In the genomic region with DNA sequence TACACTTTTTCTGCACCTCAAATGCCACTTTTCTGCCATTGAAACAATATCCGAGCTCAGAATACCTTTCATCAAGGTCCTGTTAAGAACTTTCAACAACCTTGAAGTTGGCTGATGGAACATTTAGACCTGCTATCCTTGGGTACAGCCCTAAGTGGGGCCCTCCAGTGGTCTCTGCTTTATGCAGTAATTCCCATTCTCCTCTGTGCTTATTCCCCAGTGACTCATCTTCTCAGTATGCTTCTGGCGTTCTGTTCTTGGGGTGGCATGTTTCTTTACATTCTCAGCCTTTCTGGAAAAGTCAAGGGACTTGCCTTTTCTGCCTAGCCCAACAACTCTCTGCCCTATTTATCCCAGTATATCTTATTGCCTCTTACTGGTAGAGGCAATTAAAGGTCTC, we compare ENCODE assay signal across 8 cellular contexts. TPM values are rescaled to one million over a fixed set of nuclear protein-coding genes. Genes with fewer than 3 reads are reported as not detected.
DNase-seq lines count a peak whose midpoint lies in the region; ATAC-seq, FAIRE-seq and TF ChIP-seq lines count a peak whose summit lies in the region.
"Had no signal": no experiment of that assay in that cellular context is flagged by ENCODE, and none has a peak within 500 bp of the region (broad histone marks: within the 10 kb centered on the region; RNA-seq: fewer than 3 reads in every experiment).

No MANE protein-coding gene starts in this region.

- no peaks in the 10 kb centered on the region for H3K9me3 ChIP-seq in K562 (replicated peaks; ENCODE audit: control insufficient read depth, insufficient read depth, low read depth, low read length)
- no peaks in the 10 kb centered on the region for H3K9me3 ChIP-seq in naive thymus-derived CD4-positive, alpha-beta T cell (ENCODE audit: control insufficient read depth in 2 of 3, low read length in 3 of 3)
- H3K9me3 ChIP-seq in SJCRH30 (replicated peaks) = no peaks in the 10 kb centered on the region

- peaks cover 100% of the 10 kb centered on the region for H3K79me2 ChIP-seq in K562 (ENCODE audit: control insufficient read depth, insufficient read depth, low read length)

- CTCF ChIA-PET in K562 (lab: Yijun Ruan, JAX; ENCODE audit: low intra/inter-chr PET ratio) = interaction anchor here (1.9 kb wide), 1 partner anchor 66 kb away, joined by 12 read pairs; no protein-coding TSS in a partner anchor
- CTCF ChIA-PET in naive thymus-derived CD4-positive, alpha-beta T cell (lab: Charles Lee) = interaction anchor here (0.7 kb wide), 1 partner anchor 273 kb away, joined by 4 read pairs; no protein-coding TSS in a partner anchor

- BruUV-seq in K562 (replicated peaks; lab: Mats Ljungman, UMichigan) = no TSS peak

- peak; percentile 57 for ATAC-seq in K562
- no peak for ATAC-seq in naive thymus-derived CD4-positive, alpha-beta T cell

- TF ChIP-seq RAD21 in K562 (CRISPR knock-in tag; conservative IDR thresholded peaks at IDR 0.05 in 1 of 2, IDR thresholded peaks at IDR 0.05 in 1 of 2) = peak in 1 of 2 experiments; percentile 22; a peak in 1 of 4 replicates

- peaks cover 63 to 94% (median 91%) of the 10 kb centered on the region in 7 donors for H3K4me1 Mint-ChIP-seq in naive thymus-derived CD4-positive, alpha-beta T cell

- no peak for TF ChIP-seq POLR2A in K562 (conservative IDR thresholded peaks at IDR 0.05)

- peaks cover 0 to 6% (median 0%) of the 10 kb centered on the region in 5 donors for H3K36me3 Mint-ChIP-seq in naive thymus-derived CD4-positive, alpha-beta T cell

- H3K36me3 ChIP-seq in K562 (ENCODE audit: control insufficient read depth, insufficient read depth, low read length) (peaks cover 90% of the 10 kb centered on the region), SJCRH30 (peaks cover 17% of the 10 kb centered on the region)
- peaks cover 0 to 7% (median 0%) of the 10 kb centered on the region in 3 experiments for H3K36me3 ChIP-seq in naive thymus-derived CD4-positive, alpha-beta T cell (ENCODE audit: control insufficient read depth in 2 of 3, insufficient read depth in 3 of 3, low read length in 3 of 3)

- no peaks in the 10 kb centered on the region for H3K27me3 ChIP-seq in K562 (ENCODE audit: control insufficient read depth in 2 of 2, insufficient read depth in 2 of 2, low read length in 2 of 2)
- no peaks in the 10 kb centered on the region for H3K27me3 ChIP-seq in naive thymus-derived CD4-positive, alpha-beta T cell (ENCODE audit: control insufficient read depth in 2 of 2, insufficient read depth in 2 of 2, low read length in 2 of 2)
- H3K27me3 ChIP-seq in SJCRH30 = no peaks in the 10 kb centered on the region

- H3K27ac ChIP-seq in K562 (ENCODE audit: extremely low read depth, low read depth, low read length) (peak overlapping the region; percentile 31), SJCRH30 (no peak overlapping the region)
- H3K27ac ChIP-seq in naive thymus-derived CD4-positive, alpha-beta T cell (ENCODE audit: low read depth, low read length) = no peak overlapping the region

- H3K4me3 Mint-ChIP-seq in naive thymus-derived CD4-positive, alpha-beta T cell = peak overlapping the region in 8 of 10 donors; percentile 1 to 92 (median 32)

- peak overlapping the region; percentile 42 for H3K4me2 ChIP-seq in K562 (ENCODE audit: insufficient read depth, low read length)

- peak overlapping the region; percentile 7 to 75 (median 50) for H3K27ac Mint-ChIP-seq in naive thymus-derived CD4-positive, alpha-beta T cell

- H3K27me3 Mint-ChIP-seq in naive thymus-derived CD4-positive, alpha-beta T cell = no peaks in the 10 kb centered on the region

- in situ Hi-C loops in K562 (cut with MboI) = no loop called here

- H3K4me3 ChIP-seq in K562 (no peak overlapping the region), SJCRH30 (no peak overlapping the region)
- no peak overlapping the region for H3K4me3 ChIP-seq in naive thymus-derived CD4-positive, alpha-beta T cell (ENCODE audit: low read length)

- no peak overlapping the region for H2AFZ ChIP-seq in K562 (ENCODE audit: low read depth, low read length)

- H4K20me1 ChIP-seq in K562 (replicated peaks; ENCODE audit: control insufficient read depth, insufficient read depth, low read length) = peaks cover 69% of the 10 kb centered on the region

- POLR2A ChIA-PET in K562 (lab: Yijun Ruan, JAX) = interaction anchor here (1.0 to 2.6 kb wide), 4 partner anchors 12 to 69 kb away, joined by 3 to 21 read pairs (median 4); a partner anchor contains a TSS
- POLR2A ChIA-PET in naive thymus-derived CD4-positive, alpha-beta T cell (lab: Charles Lee) = interaction anchor here (0.6 to 0.7 kb wide), 2 partner anchors 63 to 108 kb away, joined by 3 read pairs; no protein-coding TSS in a partner anchor

- DNase-seq in EH (ENCODE audit: low read depth) (peak; percentile 88), M059J (ENCODE audit: low read depth) (peak; percentile 81), K562 (ENCODE audit: extremely low read depth in 1 of 4, low spot score in 3 of 4) (peak in 3 of 4 experiments; percentile 28 to 49 (median 44)), NCI-H2081 treated with DMSO at 0.1 percent for 48 hours (lab: John Stamatoyannopoulos, UW) (no peak), SJCRH30 (no peak)
- DNase-seq in naive thymus-derived CD4-positive, alpha-beta T cell = no peak
- DNase-seq in stimulated activated CD4-positive, alpha-beta T cell treated with anti-CD3 and anti-CD28 coated beads, Interleukin-15, amount 100 ng/mL, for 24 hours = no peak
- DNase-seq: activated effector memory CD4-positive, alpha-beta T cell treated with anti-CD3 and anti-CD28 coated beads, Interleukin-2, amount 50 U/mL, for 16 hours had no signal

- peak overlapping the region in 1 of 2 experiments; percentile 11; a peak in 2 of 4 replicates for H3K9ac ChIP-seq in K562 (ENCODE audit: insufficient read depth in 1 of 2, low read depth in 2 of 2, low read length in 2 of 2)

- peak in 2 of 3 experiments; percentile 25 to 30; a peak in 2 of 6 replicates for TF ChIP-seq CTCF in K562 (IDR thresholded peaks at IDR 0.05 in 2 of 3, conservative IDR thresholded peaks at IDR 0.05 in 1 of 3; ENCODE audit: insufficient read depth in 2 of 3, low read depth in 1 of 3, low read length in 3 of 3)

- no peaks in the 10 kb centered on the region for H3K9me3 Mint-ChIP-seq in naive thymus-derived CD4-positive, alpha-beta T cell

- intact Hi-C loops in K562 (cut with micrococcal nuclease) = no loop called here
- intact Hi-C loops in naive thymus-derived CD4-positive, alpha-beta T cell (cut with micrococcal nuclease) = loop anchor here in 1 of 2 donors (2.0 kb wide), 1 partner anchor 17 kb away; no protein-coding TSS in a partner anchor

- WGBS in K562 (ENCODE audit: insufficient coverage, low coverage, missing lambda C conversion rate) = 36% methylated on average over 2 of the region's 2 CpGs

- TF ChIP-seq EP300 in K562 (IDR thresholded peaks at IDR 0.05; ENCODE audit: low read length) = no peak

- peaks cover 4% of the 10 kb centered on the region for H3K9me1 ChIP-seq in K562 (ENCODE audit: control insufficient read depth, insufficient read depth, low read length)

- no peak for FAIRE-seq in K562 (lab: Jason Lieb, UNC)

- H3K4me1 ChIP-seq in K562 (replicated peaks in 1 of 2; ENCODE audit: control insufficient read depth in 2 of 2, insufficient read depth in 2 of 2, low read length in 2 of 2) (peaks cover 18 to 64% of the 10 kb centered on the region in 2 experiments), SJCRH30 (peaks cover 17% of the 10 kb centered on the region)
- peaks cover 46 to 80% of the 10 kb centered on the region in 2 donors for H3K4me1 ChIP-seq in naive thymus-derived CD4-positive, alpha-beta T cell (ENCODE audit: control insufficient read depth in 2 of 2, insufficient read depth in 2 of 2, low read length in 2 of 2)

RNA-seq across cellular contexts. Expression of a gene that starts 7.1 kb away (rescaled TPM):
- total RNA-seq in M059J (2014; rRNA removed; shearing (Covaris generic)) = 12.6 and 23.6 TPM in 2 replicates
- 103 and 181 TPM in 2 replicates for total RNA-seq in K562 (2011; cell fraction: chromatin; rRNA removed; ENCODE audit: low replicate concordance)
- 53.9 and 79.2 TPM in 2 replicates for total RNA-seq in K562 (2011; cell fraction: nucleolus; rRNA removed)
- total RNA-seq in K562 (2011; cell fraction: nucleoplasm; rRNA removed) = 96.2 and 106 TPM in 2 replicates
- 90.3 and 90.7 TPM in 2 replicates for total RNA-seq in K562 (2014; rRNA removed)
- 80.3 and 96.1 TPM in 2 replicates for total RNA-seq in K562 (2014; rRNA removed; fragmentation: Illumina TruSeq; extraction: Trizol)
- 68.9 and 78.4 TPM in 2 replicates for total RNA-seq in K562 (2015; rRNA removed; fragmentation: Illumina TruSeq; extraction: Trizol)
- 384 and 454 TPM in 2 replicates for total RNA-seq in K562 (2021)
- 135 and 147 TPM in 2 replicates for polyA plus RNA-seq in K562 (2011; rRNA removed)
- 19.4 and 46.5 TPM in 2 replicates for polyA plus RNA-seq in K562 (2011; cell fraction: cytosol; rRNA removed)
- polyA plus RNA-seq in K562 (2011; cell fraction: nucleus; rRNA removed) = 41.5 and 53.7 TPM in 2 replicates
- 595 and 725 TPM in 2 replicates for polyA plus RNA-seq in K562 (2012)
- polyA plus RNA-seq in K562 (2014; fragmentation: Illumina TruSeq; extraction: Trizol) = 711 and 815 TPM in 2 replicates
- polyA plus RNA-seq in K562 (2014; fragmentation: Nextera tagmentation; extraction: Ambion mirVana) = 100 to 1,000 TPM in 1 of 2 experiments, 10 to 100 TPM in 1; 87.2 to 141 TPM
- 331 and 380 TPM in 2 replicates for polyA plus RNA-seq in K562 (2014; rRNA removed)
- polyA minus RNA-seq in K562 (2011; rRNA and poly(A)+ RNA removed) = 117 and 146 TPM in 2 replicates
- 105 and 106 TPM in 2 replicates for polyA minus RNA-seq in K562 (2011; cell fraction: cytosol; rRNA and poly(A)+ RNA removed)
- 31.2 and 52.8 TPM in 2 replicates for polyA minus RNA-seq in K562 (2011; cell fraction: nucleus; rRNA and poly(A)+ RNA removed)
- total RNA-seq in naive thymus-derived CD4-positive, alpha-beta T cell = 100 to 1,000 TPM; 143 to 267 (median 186) TPM
- polyA plus RNA-seq in naive thymus-derived CD4-positive, alpha-beta T cell = 100 to 1,000 TPM; 108 to 123 TPM
- total RNA-seq in SJCRH30 (2014; rRNA removed; shearing (Covaris generic)) = 40.7 and 45.7 TPM in 2 replicates

RNA-seq across cellular contexts. Expression of a gene that starts 52.3 kb away (rescaled TPM):
- not detected in 2 replicates for total RNA-seq in M059J (2014; rRNA removed; shearing (Covaris generic))
- 11.3 and 87.8 TPM in 2 replicates for total RNA-seq in K562 (2011; cell fraction: chromatin; rRNA removed; ENCODE audit: low replicate concordance)
- total RNA-seq in K562 (2011; cell fraction: nucleolus; rRNA removed) = 10.7 and 21.2 TPM in 2 replicates
- total RNA-seq in K562 (2011; cell fraction: nucleoplasm; rRNA removed) = 28.6 and 33.8 TPM in 2 replicates
- total RNA-seq in K562 (2014; rRNA removed) (107 and 116 TPM in 2 replicates), K562 (2014; rRNA removed; fragmentation: Illumina TruSeq; extraction: Trizol) (182 and 209 TPM in 2 replicates), K562 (2015; rRNA removed; fragmentation: Illumina TruSeq; extraction: Trizol) (54.3 and 56.3 TPM in 2 replicates), K562 (2021) (101 and 104 TPM in 2 replicates)
- polyA plus RNA-seq in K562 (2011; rRNA removed) (104 and 197 TPM in 2 replicates), K562 (2014; fragmentation: Illumina TruSeq; extraction: Trizol) (183 and 258 TPM in 2 replicates), K562 (2014; fragmentation: Nextera tagmentation; extraction: Ambion mirVana) (100 to 1,000 TPM; 110 to 156 TPM), K562 (2014; rRNA removed) (124 and 137 TPM in 2 replicates)
- 25.0 and 35.1 TPM in 2 replicates for polyA plus RNA-seq in K562 (2011; cell fraction: cytosol; rRNA removed)
- polyA plus RNA-seq in K562 (2011; cell fraction: nucleus; rRNA removed) = 20.7 and 23.5 TPM in 2 replicates
- 22.3 and 42.9 TPM in 2 replicates for polyA plus RNA-seq in K562 (2012)
- polyA minus RNA-seq in K562 (2011; rRNA and poly(A)+ RNA removed) = 106 and 117 TPM in 2 replicates
- 22.3 and 41.9 TPM in 2 replicates for polyA minus RNA-seq in K562 (2011; cell fraction: cytosol; rRNA and poly(A)+ RNA removed)
- 10.1 and 16.6 TPM in 2 replicates for polyA minus RNA-seq in K562 (2011; cell fraction: nucleus; rRNA and poly(A)+ RNA removed)
- total RNA-seq in naive thymus-derived CD4-positive, alpha-beta T cell = 1 to 10 TPM; 1.3 to 4.3 (median 2.3) TPM
- 10 to 100 TPM; 13.6 to 14.2 TPM for polyA plus RNA-seq in naive thymus-derived CD4-positive, alpha-beta T cell
- not detected in 2 replicates for total RNA-seq in SJCRH30 (2014; rRNA removed; shearing (Covaris generic))

Comparison
In these comparisons a context has a peak if more than half of its experiments do, and no peak if none do; other contexts are left out.
1. DNase-seq: peak in EH (single experiment), M059J (single experiment) and K562 (3 of 4); none in naive thymus-derived CD4-positive, alpha-beta T cell (0 of 9), stimulated activated CD4-positive, alpha-beta T cell treated with anti-CD3 and anti-CD28 coated beads, Interleukin-15, amount 100 ng/mL, for 24 hours (single experiment), NCI-H2081 treated with DMSO at 0.1 percent for 48 hours (single experiment) and SJCRH30 (0 of 2).